16 cellular contexts compared by ENCODE assay signal in the genomic region with DNA sequence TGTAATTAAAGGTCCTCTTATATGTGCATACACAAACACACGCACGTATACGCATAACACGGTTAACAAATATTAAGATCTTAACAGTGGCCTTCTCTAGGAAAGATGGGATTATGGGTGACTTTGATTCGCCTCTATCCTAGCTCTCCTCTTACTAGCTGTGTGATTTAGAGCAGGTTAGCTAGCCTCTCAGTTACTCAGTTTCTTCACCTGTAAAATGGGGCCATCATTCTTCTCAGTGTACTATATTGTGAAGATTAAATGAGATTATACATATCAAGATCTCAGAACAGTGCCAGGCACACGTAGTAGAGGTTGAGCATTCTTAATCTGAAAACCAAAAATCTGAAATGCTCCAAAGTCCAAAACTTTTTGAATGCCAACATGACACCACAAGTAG.
DNase-seq lines count a peak whose midpoint lies in the region; ATAC-seq, FAIRE-seq and TF ChIP-seq lines count a peak whose summit lies in the region.
"Had no signal": no experiment of that assay in that cellular context is flagged by ENCODE, and none has a peak within 500 bp of the region (broad histone marks: within the 10 kb centered on the region; RNA-seq: fewer than 3 reads in every experiment).

No MANE protein-coding gene starts in this region.

- H3K9me3 ChIP-seq in K562 (replicated peaks; ENCODE audit: control insufficient read depth, insufficient read depth, low read depth, low read length) (no peaks in the 10 kb centered on the region), psoas muscle (peaks cover 3% of the 10 kb centered on the region)

- no peaks in the 10 kb centered on the region for H4K20me1 ChIP-seq in K562 (replicated peaks; ENCODE audit: control insufficient read depth, insufficient read depth, low read length)
- H4K20me1 ChIP-seq: BLaER1 treated with 17β-estradiol and CSF1 and Interleukin-3, amounts not matched to agents 10 nM and 100 nM had no signal

- no TSS peak for BruUV-seq in K562 (replicated peaks; lab: Mats Ljungman, UMichigan)

- H3K9ac ChIP-seq in K562 (ENCODE audit: insufficient read depth in 1 of 2, low read depth in 2 of 2, low read length in 2 of 2): no peak overlapping the region

- peak overlapping the region; percentile 37 for H3K4me3 ChIP-seq in Jurkat, Clone E6-1 (ENCODE audit: low read length)
- H3K4me3 ChIP-seq in K562 (no peak overlapping the region), psoas muscle (no peak overlapping the region)
- H3K4me3 ChIP-seq: BLaER1 treated with 17β-estradiol and CSF1 and Interleukin-3, amounts not matched to agents 10 nM and 100 nM had no signal

- peaks cover 19% of the 10 kb centered on the region for H3K4me1 Mint-ChIP-seq in activated CD8-positive, alpha-beta T cell treated with anti-CD3 and anti-CD28 coated beads, Interleukin-2, amount 10 ng/mL, durations not matched to agents 7 days and 5 days (ENCODE audit: low read depth)
- H3K4me1 Mint-ChIP-seq in activated CD8-positive, alpha-beta T cell treated with anti-CD3 and anti-CD28 coated beads for 36 hours (ENCODE audit: low read depth): peaks cover 10% of the 10 kb centered on the region
- H3K4me1 Mint-ChIP-seq in activated naive CD8-positive, alpha-beta T cell treated with anti-CD3 and anti-CD28 coated beads, Interleukin-2, amount 10 ng/mL, durations not matched to agents 7 days and 5 days: peaks cover 5% of the 10 kb centered on the region
- H3K4me1 Mint-ChIP-seq in activated naive CD8-positive, alpha-beta T cell treated with anti-CD3 and anti-CD28 coated beads for 36 hours: peaks cover 7% of the 10 kb centered on the region
- peaks cover 6 to 13% (median 9%) of the 10 kb centered on the region in 3 donors for H3K4me1 Mint-ChIP-seq in T-cell

- no peaks in the 10 kb centered on the region for H3K79me2 ChIP-seq in K562 (ENCODE audit: control insufficient read depth, insufficient read depth, low read length)

- H3K4me3 Mint-ChIP-seq in activated CD8-positive, alpha-beta T cell treated with anti-CD3 and anti-CD28 coated beads, Interleukin-2, amount 10 ng/mL, durations not matched to agents 7 days and 5 days: no peak overlapping the region
- H3K4me3 Mint-ChIP-seq in activated CD8-positive, alpha-beta T cell treated with anti-CD3 and anti-CD28 coated beads for 36 hours: no peak overlapping the region
- peak overlapping the region; percentile 82 for H3K4me3 Mint-ChIP-seq in activated naive CD8-positive, alpha-beta T cell treated with anti-CD3 and anti-CD28 coated beads, Interleukin-2, amount 10 ng/mL, durations not matched to agents 7 days and 5 days
- no peak overlapping the region for H3K4me3 Mint-ChIP-seq in activated naive CD8-positive, alpha-beta T cell treated with anti-CD3 and anti-CD28 coated beads for 36 hours
- peak overlapping the region in 1 of 3 donors; percentile 74 for H3K4me3 Mint-ChIP-seq in T-cell
- H3K4me3 Mint-ChIP-seq: H9 had no signal

- no peak for ATAC-seq in activated CD8-positive, alpha-beta T cell treated with anti-CD3 and anti-CD28 coated beads, Interleukin-2, amount 10 ng/mL, durations not matched to agents 7 days and 5 days
- no peak for ATAC-seq in activated CD8-positive, alpha-beta T cell treated with anti-CD3 and anti-CD28 coated beads for 36 hours
- no peak for ATAC-seq in activated naive CD8-positive, alpha-beta T cell treated with anti-CD3 and anti-CD28 coated beads, Interleukin-2, amount 10 ng/mL, durations not matched to agents 7 days and 5 days (ENCODE audit: low read depth)
- no peak for ATAC-seq in K562
- no peak for ATAC-seq in psoas muscle
- no peak for ATAC-seq in T-cell (replicated peaks in 1 of 4)
- ATAC-seq: CD8-positive, alpha-beta T cell had no signal

- DNase-seq in activated CD8-positive, alpha-beta T cell treated with anti-CD3 and anti-CD28 coated beads, Interleukin-2, amount 10 ng/mL, durations not matched to agents 7 days and 5 days: no peak
- DNase-seq in activated CD8-positive, alpha-beta T cell treated with anti-CD3 and anti-CD28 coated beads for 36 hours: no peak
- no peak for DNase-seq in activated naive CD8-positive, alpha-beta T cell treated with anti-CD3 and anti-CD28 coated beads, Interleukin-2, amount 10 ng/mL, durations not matched to agents 7 days and 5 days
- DNase-seq in activated naive CD8-positive, alpha-beta T cell treated with anti-CD3 and anti-CD28 coated beads for 36 hours: no peak
- DNase-seq in Jurkat, Clone E6-1 (ENCODE audit: low read depth, low spot score): no peak
- DNase-seq in K562 (ENCODE audit: extremely low read depth in 1 of 4, low spot score in 3 of 4) (no peak), psoas muscle (no peak), T-cell (no peak)
- DNase-seq: 8988T; Calu3; CD8-positive, alpha-beta T cell; DMS79 treated with DMSO at 0.1 percent for 48 hours; GF-D8; H9 had no signal

- WGBS in K562 (ENCODE audit: insufficient coverage, low coverage, missing lambda C conversion rate): 58% methylated on average over 6 of the region's 6 CpGs
- WGBS in psoas muscle, 3 donors: 87 to 98% (median 91%) methylated on average over 6 of the region's 6 CpGs

- no peaks in the 10 kb centered on the region for H3K36me3 ChIP-seq in K562 (ENCODE audit: control insufficient read depth, insufficient read depth, low read length)
- no peaks in the 10 kb centered on the region for H3K36me3 ChIP-seq in psoas muscle (ENCODE audit: insufficient read depth in 1 of 2, low read depth in 1 of 2)
- H3K36me3 ChIP-seq: BLaER1 treated with 17β-estradiol and CSF1 and Interleukin-3, amounts not matched to agents 10 nM and 100 nM had no signal

- peak overlapping the region; percentile 92 for H3K27ac Mint-ChIP-seq in activated CD8-positive, alpha-beta T cell treated with anti-CD3 and anti-CD28 coated beads, Interleukin-2, amount 10 ng/mL, durations not matched to agents 7 days and 5 days
- no peak overlapping the region for H3K27ac Mint-ChIP-seq in activated CD8-positive, alpha-beta T cell treated with anti-CD3 and anti-CD28 coated beads for 36 hours
- H3K27ac Mint-ChIP-seq in activated naive CD8-positive, alpha-beta T cell treated with anti-CD3 and anti-CD28 coated beads, Interleukin-2, amount 10 ng/mL, durations not matched to agents 7 days and 5 days: peak overlapping the region; percentile 96
- no peak overlapping the region for H3K27ac Mint-ChIP-seq in activated naive CD8-positive, alpha-beta T cell treated with anti-CD3 and anti-CD28 coated beads for 36 hours
- no peak overlapping the region for H3K27ac Mint-ChIP-seq in T-cell
- H3K27ac Mint-ChIP-seq: H9 had no signal

- TF ChIP-seq POLR2A in K562 (conservative IDR thresholded peaks at IDR 0.05): no peak

- CTCF ChIA-PET in activated CD8-positive, alpha-beta T cell treated with anti-CD3 and anti-CD28 coated beads, Interleukin-2, amount 10 ng/mL, durations not matched to agents 7 days and 5 days (lab: Charles Lee): no interaction called here
- CTCF ChIA-PET in activated CD8-positive, alpha-beta T cell treated with anti-CD3 and anti-CD28 coated beads for 36 hours (lab: Charles Lee): no interaction called here
- CTCF ChIA-PET in K562 (lab: Yijun Ruan, JAX; ENCODE audit: low intra/inter-chr PET ratio) (no interaction called here), T-cell (lab: Charles Lee) (no interaction called here)

- H3K27me3 ChIP-seq in K562 (ENCODE audit: control insufficient read depth in 2 of 2, insufficient read depth in 2 of 2, low read length in 2 of 2) (no peaks in the 10 kb centered on the region), psoas muscle (ENCODE audit: insufficient read depth in 3 of 3, low read length in 2 of 3) (no peaks in the 10 kb centered on the region)
- H3K27me3 ChIP-seq: BLaER1 treated with 17β-estradiol and CSF1 and Interleukin-3, amounts not matched to agents 10 nM and 100 nM had no signal

- TF ChIP-seq EP300 in K562 (IDR thresholded peaks at IDR 0.05; ENCODE audit: low read length): no peak

- POLR2A ChIA-PET in activated CD8-positive, alpha-beta T cell treated with anti-CD3 and anti-CD28 coated beads, Interleukin-2, amount 10 ng/mL, durations not matched to agents 7 days and 5 days (lab: Charles Lee): no interaction called here
- POLR2A ChIA-PET in activated CD8-positive, alpha-beta T cell treated with anti-CD3 and anti-CD28 coated beads for 36 hours (lab: Charles Lee): no interaction called here
- POLR2A ChIA-PET in activated naive CD8-positive, alpha-beta T cell treated with anti-CD3 and anti-CD28 coated beads, Interleukin-2, amount 10 ng/mL, durations not matched to agents 7 days and 5 days (lab: Charles Lee): interaction anchor here (0.9 kb wide), 1 partner anchor 122 kb away, joined by 3 read pairs; no protein-coding TSS in a partner anchor
- POLR2A ChIA-PET in K562 (lab: Yijun Ruan, JAX) (no interaction called here), T-cell (lab: Charles Lee) (no interaction called here)

- no peak for TF ChIP-seq RAD21 in K562 (CRISPR knock-in tag; conservative IDR thresholded peaks at IDR 0.05 in 1 of 2, IDR thresholded peaks at IDR 0.05 in 1 of 2)

- H3K36me3 Mint-ChIP-seq in activated CD8-positive, alpha-beta T cell treated with anti-CD3 and anti-CD28 coated beads, Interleukin-2, amount 10 ng/mL, durations not matched to agents 7 days and 5 days (ENCODE audit: low read depth): no peaks in the 10 kb centered on the region
- H3K36me3 Mint-ChIP-seq in activated CD8-positive, alpha-beta T cell treated with anti-CD3 and anti-CD28 coated beads for 36 hours (ENCODE audit: low read depth): no peaks in the 10 kb centered on the region
- H3K36me3 Mint-ChIP-seq in activated naive CD8-positive, alpha-beta T cell treated with anti-CD3 and anti-CD28 coated beads, Interleukin-2, amount 10 ng/mL, durations not matched to agents 7 days and 5 days: no peaks in the 10 kb centered on the region
- no peaks in the 10 kb centered on the region for H3K36me3 Mint-ChIP-seq in activated naive CD8-positive, alpha-beta T cell treated with anti-CD3 and anti-CD28 coated beads for 36 hours
- H3K36me3 Mint-ChIP-seq in T-cell: no peaks in the 10 kb centered on the region
- H3K36me3 Mint-ChIP-seq: CD8-positive, alpha-beta T cell had no signal

- H3K9me1 ChIP-seq in K562 (ENCODE audit: control insufficient read depth, insufficient read depth, low read length): no peaks in the 10 kb centered on the region

- intact Hi-C loops in activated CD8-positive, alpha-beta T cell treated with anti-CD3 and anti-CD28 coated beads for 36 hours (cut with micrococcal nuclease): no loop called here
- intact Hi-C loops in K562 (cut with micrococcal nuclease): no loop called here
- intact Hi-C loops in psoas muscle (cut with DNase I): no loop called here

- H3K4me2 ChIP-seq in K562 (ENCODE audit: insufficient read depth, low read length): no peak overlapping the region

- H2AFZ ChIP-seq in K562 (ENCODE audit: low read depth, low read length): no peak overlapping the region

- no peak overlapping the region for H3K27ac ChIP-seq in K562 (ENCODE audit: extremely low read depth, low read depth, low read length)
- no peak overlapping the region for H3K27ac ChIP-seq in psoas muscle

- H3K27me3 Mint-ChIP-seq in activated CD8-positive, alpha-beta T cell treated with anti-CD3 and anti-CD28 coated beads, Interleukin-2, amount 10 ng/mL, durations not matched to agents 7 days and 5 days (ENCODE audit: low read depth): no peaks in the 10 kb centered on the region
- H3K27me3 Mint-ChIP-seq in activated CD8-positive, alpha-beta T cell treated with anti-CD3 and anti-CD28 coated beads for 36 hours: no peaks in the 10 kb centered on the region
- H3K27me3 Mint-ChIP-seq in activated naive CD8-positive, alpha-beta T cell treated with anti-CD3 and anti-CD28 coated beads, Interleukin-2, amount 10 ng/mL, durations not matched to agents 7 days and 5 days: no peaks in the 10 kb centered on the region
- H3K27me3 Mint-ChIP-seq in activated naive CD8-positive, alpha-beta T cell treated with anti-CD3 and anti-CD28 coated beads for 36 hours: no peaks in the 10 kb centered on the region
- H3K27me3 Mint-ChIP-seq in T-cell: no peaks in the 10 kb centered on the region

- no peaks in the 10 kb centered on the region for H3K9me3 Mint-ChIP-seq in activated CD8-positive, alpha-beta T cell treated with anti-CD3 and anti-CD28 coated beads, Interleukin-2, amount 10 ng/mL, durations not matched to agents 7 days and 5 days (ENCODE audit: insufficient read depth)
- no peaks in the 10 kb centered on the region for H3K9me3 Mint-ChIP-seq in activated CD8-positive, alpha-beta T cell treated with anti-CD3 and anti-CD28 coated beads for 36 hours
- H3K9me3 Mint-ChIP-seq in activated naive CD8-positive, alpha-beta T cell treated with anti-CD3 and anti-CD28 coated beads, Interleukin-2, amount 10 ng/mL, durations not matched to agents 7 days and 5 days: no peaks in the 10 kb centered on the region
- H3K9me3 Mint-ChIP-seq in activated naive CD8-positive, alpha-beta T cell treated with anti-CD3 and anti-CD28 coated beads for 36 hours: no peaks in the 10 kb centered on the region
- peaks cover 0 to 4% (median 0%) of the 10 kb centered on the region in 3 donors for H3K9me3 Mint-ChIP-seq in T-cell
- H3K9me3 Mint-ChIP-seq: CD8-positive, alpha-beta T cell had no signal

- peaks cover 0 to 16% of the 10 kb centered on the region in 2 experiments; a peak in 3 of 5 replicates for H3K4me1 ChIP-seq in K562 (replicated peaks in 1 of 2; ENCODE audit: control insufficient read depth in 2 of 2, insufficient read depth in 2 of 2, low read length in 2 of 2)
- H3K4me1 ChIP-seq in psoas muscle: no peaks in the 10 kb centered on the region

- TF ChIP-seq CTCF in activated CD8-positive, alpha-beta T cell treated with anti-CD3 and anti-CD28 coated beads for 36 hours (IDR thresholded peaks at IDR 0.05): no peak
- TF ChIP-seq CTCF in K562 (IDR thresholded peaks at IDR 0.05 in 2 of 3, conservative IDR thresholded peaks at IDR 0.05 in 1 of 3; ENCODE audit: insufficient read depth in 2 of 3, low read depth in 1 of 3, low read length in 3 of 3) (no peak), psoas muscle (IDR thresholded peaks at IDR 0.05) (no peak)

- no peak for FAIRE-seq in K562 (lab: Jason Lieb, UNC)
- FAIRE-seq: H1 had no signal

- in situ Hi-C loops in K562 (cut with MboI): no loop called here

Comparison
In these comparisons a context has a peak if more than half of its experiments do, and no peak if none do; other contexts are left out.
1. H3K27ac Mint-ChIP-seq: peak in activated CD8-positive, alpha-beta T cell treated with anti-CD3 and anti-CD28 coated beads, Interleukin-2, amount 10 ng/mL, durations not matched to agents 7 days and 5 days (single experiment) and activated naive CD8-positive, alpha-beta T cell treated with anti-CD3 and anti-CD28 coated beads, Interleukin-2, amount 10 ng/mL, durations not matched to agents 7 days and 5 days (single experiment); none in activated CD8-positive, alpha-beta T cell treated with anti-CD3 and anti-CD28 coated beads for 36 hours (single experiment), activated naive CD8-positive, alpha-beta T cell treated with anti-CD3 and anti-CD28 coated beads for 36 hours (single experiment) and T-cell (0 of 2).